ENCODE assay signal across 8 cellular contexts in genomic region chr10:125896088-125896934, GRCh38. TPM values are rescaled to one million over a fixed set of nuclear protein-coding genes. Genes with fewer than 3 reads are reported as not detected.
DNase-seq lines count a peak whose midpoint lies in the region; ATAC-seq, FAIRE-seq and TF ChIP-seq lines count a peak whose summit lies in the region.
"Not testable (repeated sequence)": the region's sequence is repeated elsewhere in the genome, so short reads cannot be mapped to it uniquely, and the experiment has no call there.

FANK1 (plus strand) TSS chr10:125896564; CDS start chr10:125896643, 79 bp downstream.

- H4K20me1 ChIP-seq in HepG2 (ENCODE audit: insufficient read depth, low read length) = not testable (repeated sequence)

- intact Hi-C loops in HepG2 (cut with micrococcal nuclease; ENCODE audit: unreplicated experiment) = not testable (repeated sequence)

- H2AFZ ChIP-seq in HepG2 (ENCODE audit: low read length) = not testable (repeated sequence)

- not testable (repeated sequence) for TF ChIP-seq EP300 in HepG2 (IDR thresholded peaks at IDR 0.05; ENCODE audit: low read depth in 2 of 2, low read length in 2 of 2); HepG2 (CRISPR knock-in tag; IDR thresholded peaks at IDR 0.05; ENCODE audit: borderline replicate concordance)

- TSS peak; percentile 50 for BruUV-seq in HepG2 (replicated peaks; lab: Mats Ljungman, UMichigan)

- DNase-seq in BE2C (peak; percentile 80), NCI-H774 (lab: John Stamatoyannopoulos, UW) (peak; percentile 42), HepG2 (ENCODE audit: low spot score) (peak; percentile 73)
- peak; percentile 85 for DNase-seq in activated CD4-positive, alpha-beta memory T cell treated with anti-CD3 and anti-CD28 coated beads, Interleukin-2, amount 10 ng/mL, durations not matched to agents 7 days and 5 days
- DNase-seq in stimulated activated CD4-positive, alpha-beta T cell treated with anti-CD3 and anti-CD28 coated beads, Interleukin-1b, Interleukin-23, amount 100 ng/mL, for 4 hours (ENCODE audit: low read depth in 2 of 2) = peak; percentile 59 to 75

- H3K36me3 Mint-ChIP-seq in activated CD4-positive, alpha-beta memory T cell treated with anti-CD3 and anti-CD28 coated beads, Interleukin-2, amount 10 ng/mL, durations not matched to agents 7 days and 5 days (ENCODE audit: low read depth) = not testable (repeated sequence)

- in situ Hi-C loops in HepG2 (cut with HindIII; ENCODE audit: extremely low pct_ligation_motif_present, low pct_unique_long_range_greater_than_20kb) = not testable (repeated sequence)

- TF ChIP-seq RAD21 in HepG2 (CRISPR knock-in tag; IDR thresholded peaks at IDR 0.05) = not testable (repeated sequence)

- H3K9ac ChIP-seq in duodenal mucosa (ENCODE audit: low read depth in 1 of 2, low read length in 2 of 2) (peak within 1 kb of the TSS; percentile 37 to 64), HepG2 (ENCODE audit: insufficient read depth, low read depth, low read length) (peak within 1 kb of the TSS; percentile 77)

- H3K36me3 ChIP-seq in BE2C; duodenal mucosa (ENCODE audit: control insufficient read depth in 1 of 2, insufficient read depth in 2 of 2, low read length in 2 of 2); HepG2 (replicated peaks in 1 of 2; ENCODE audit: control insufficient read depth in 1 of 2, insufficient read depth in 2 of 2, low read length in 2 of 2): not testable (repeated sequence)

- ATAC-seq in GM19324 (IDR thresholded peaks at IDR 0.05; ENCODE audit: low FRiP score, unreplicated experiment) (peak; percentile 91), HG03378 (IDR thresholded peaks at IDR 0.05; ENCODE audit: unreplicated experiment) (peak; percentile 63), HepG2 (peak; percentile 88)

- not testable (repeated sequence) for H3K9me3 ChIP-seq in BE2C; duodenal mucosa (ENCODE audit: control insufficient read depth in 1 of 2, low read length in 2 of 2)
- H3K9me3 ChIP-seq in HepG2 (ENCODE audit: low read length) = peaks cover 12% of the 10 kb centered on the region; the same call in 1 of the 2 replicates

- 57% methylated on average over 72 of the region's 106 CpGs for WGBS in HepG2 (ENCODE audit: low lambda C conversion rate)

- not testable (repeated sequence) for H3K79me2 ChIP-seq in HepG2 (ENCODE audit: insufficient read depth, low read length)

- H3K27me3 Mint-ChIP-seq in activated CD4-positive, alpha-beta memory T cell treated with anti-CD3 and anti-CD28 coated beads, Interleukin-2, amount 10 ng/mL, durations not matched to agents 7 days and 5 days = peaks cover 35% of the 10 kb centered on the region

- H3K4me1 Mint-ChIP-seq in activated CD4-positive, alpha-beta memory T cell treated with anti-CD3 and anti-CD28 coated beads, Interleukin-2, amount 10 ng/mL, durations not matched to agents 7 days and 5 days = peaks cover 15% of the 10 kb centered on the region

- H3K4me3 Mint-ChIP-seq in activated CD4-positive, alpha-beta memory T cell treated with anti-CD3 and anti-CD28 coated beads, Interleukin-2, amount 10 ng/mL, durations not matched to agents 7 days and 5 days = peak within 1 kb of the TSS; percentile 92

- H3K27me3 ChIP-seq in BE2C = peaks cover 30% of the 10 kb centered on the region
- not testable (repeated sequence) for H3K27me3 ChIP-seq in duodenal mucosa (ENCODE audit: control insufficient read depth in 1 of 2, insufficient read depth in 2 of 2, low read length in 2 of 2); HepG2 (ENCODE audit: control insufficient read depth in 1 of 2, insufficient read depth in 2 of 2, low read length in 2 of 2)

- POLR2A ChIA-PET in activated CD4-positive, alpha-beta memory T cell treated with anti-CD3 and anti-CD28 coated beads, Interleukin-2, amount 10 ng/mL, durations not matched to agents 7 days and 5 days (lab: Charles Lee); HepG2 (lab: Yijun Ruan, JAX): not testable (repeated sequence)

- TF ChIP-seq POLR2A in HepG2 (IDR thresholded peaks at IDR 0.05; ENCODE audit: insufficient read depth in 1 of 2, low read depth in 2 of 2, low read length in 2 of 2) = peak; percentile 39 to 66; a peak in 3 of 4 replicates

- H3K27ac ChIP-seq in duodenal mucosa (ENCODE audit: low read depth, low read length) (peak within 1 kb of the TSS; percentile 55), HepG2 (ENCODE audit: extremely low read length, insufficient read depth, low read length) (peak within 1 kb of the TSS; percentile 66)

- not testable (repeated sequence) for TF ChIP-seq CTCF in BE2C (IDR thresholded peaks at IDR 0.05; ENCODE audit: low read depth, low read length); HepG2 (CRISPR knock-in tag; IDR thresholded peaks at IDR 0.05)

- H3K27ac Mint-ChIP-seq in activated CD4-positive, alpha-beta memory T cell treated with anti-CD3 and anti-CD28 coated beads, Interleukin-2, amount 10 ng/mL, durations not matched to agents 7 days and 5 days = peak within 1 kb of the TSS; percentile 73

- CTCF ChIA-PET in activated CD4-positive, alpha-beta memory T cell treated with anti-CD3 and anti-CD28 coated beads, Interleukin-2, amount 10 ng/mL, durations not matched to agents 7 days and 5 days (lab: Charles Lee); HepG2 (lab: Yijun Ruan, JAX; ENCODE audit: low intra/inter-chr PET ratio, low total read pairs): not testable (repeated sequence)

- FAIRE-seq in HepG2 (lab: Jason Lieb, UNC) = not testable (repeated sequence)

- peak within 1 kb of the TSS; percentile 66 for H3K4me2 ChIP-seq in HepG2 (ENCODE audit: low read depth, low read length)

- H3K4me3 ChIP-seq in BE2C (ENCODE audit: low read depth, low read length) = peak within 1 kb of the TSS; percentile 53
- H3K4me3 ChIP-seq in duodenal mucosa (ENCODE audit: low read depth in 1 of 2, low read length in 2 of 2) = peak within 1 kb of the TSS; percentile 64 to 87
- peak within 1 kb of the TSS; percentile 53 to 73 (median 70) for H3K4me3 ChIP-seq in HepG2 (replicated peaks in 1 of 3; ENCODE audit: insufficient read depth in 1 of 3, low read depth in 2 of 3, low read length in 3 of 3)

- H3K4me1 ChIP-seq in BE2C; duodenal mucosa (ENCODE audit: control insufficient read depth in 1 of 2, insufficient read depth in 2 of 2, low read length in 2 of 2): not testable (repeated sequence)
- H3K4me1 ChIP-seq in HepG2 (ENCODE audit: insufficient read depth, low read length) = peaks cover 19% of the 10 kb centered on the region; the same call in 1 of the 2 replicates

- H3K9me3 Mint-ChIP-seq in activated CD4-positive, alpha-beta memory T cell treated with anti-CD3 and anti-CD28 coated beads, Interleukin-2, amount 10 ng/mL, durations not matched to agents 7 days and 5 days = not testable (repeated sequence)

RNA-seq across cellular contexts. Expression of gene FANK1, which starts in this region (rescaled TPM):
- not detected for polyA plus RNA-seq in BE2C (2012; ENCODE audit: insufficient read depth, insufficient read length, low read depth)
- under 1 TPM; 0.63 to 0.68 TPM for total RNA-seq in activated CD4-positive, alpha-beta memory T cell treated with anti-CD3 and anti-CD28 coated beads, Interleukin-2, amount 10 ng/mL, durations not matched to agents 7 days and 5 days
- total RNA-seq in HepG2 (2016; rRNA removed; fragmentation: Illumina TruSeq; extraction: Trizol) = not detected in 2 replicates
- total RNA-seq in HepG2 (2016; cell fraction: cytosol; rRNA removed; fragmentation: Illumina TruSeq; extraction: Trizol; ENCODE audit: low read depth) = not detected in 2 replicates
- not detected in 2 replicates for total RNA-seq in HepG2 (2016; cell fraction: insoluble cytoplasmic fraction; rRNA removed; fragmentation: Illumina TruSeq; extraction: Trizol)
- total RNA-seq in HepG2 (2016; cell fraction: membrane; rRNA removed; fragmentation: Illumina TruSeq; extraction: Trizol) = 0.28 TPM in 1 of 2 replicates, not detected in the other
- total RNA-seq in HepG2 (2016; cell fraction: nucleus; rRNA removed; fragmentation: Illumina TruSeq; extraction: Trizol) = not detected in 2 replicates
- 0.08 and 0.22 TPM in 2 replicates for polyA plus RNA-seq in HepG2 (2011; rRNA removed)
- polyA plus RNA-seq in HepG2 (2011; cell fraction: cytosol; rRNA removed) = 0.06 and 0.07 TPM in 2 replicates
- polyA plus RNA-seq in HepG2 (2011; cell fraction: nucleus; rRNA removed) = 0.45 and 0.50 TPM in 2 replicates
- 0.28 TPM in 1 of 2 replicates, not detected in the other for polyA plus RNA-seq in HepG2 (2012)
- polyA plus RNA-seq in HepG2 (2016; cell fraction: cytosol; fragmentation: Illumina TruSeq; extraction: Trizol; ENCODE audit: low read depth) = not detected in 2 replicates
- not detected in 2 replicates for polyA plus RNA-seq in HepG2 (2016; cell fraction: insoluble cytoplasmic fraction; fragmentation: Illumina TruSeq; extraction: Trizol; ENCODE audit: low read depth)
- 0.19 TPM in 1 of 2 replicates, not detected in the other for polyA plus RNA-seq in HepG2 (2016; cell fraction: membrane; fragmentation: Illumina TruSeq; extraction: Trizol; ENCODE audit: low read depth)
- not detected in 2 replicates for polyA plus RNA-seq in HepG2 (2016; cell fraction: nucleus; fragmentation: Illumina TruSeq; extraction: Trizol; ENCODE audit: insufficient read depth, low read depth)
- polyA minus RNA-seq in HepG2 (2011; rRNA and poly(A)+ RNA removed; ENCODE audit: low replicate concordance) = 0.49 TPM in 1 of 2 replicates, not detected in the other
- polyA minus RNA-seq in HepG2 (2011; cell fraction: cytosol; rRNA and poly(A)+ RNA removed) = not detected in 2 replicates
- polyA minus RNA-seq in HepG2 (2011; cell fraction: nucleus; rRNA and poly(A)+ RNA removed) = 0.25 and 0.64 TPM in 2 replicates

Comparison
In these comparisons a context has a peak if more than half of its experiments do, and no peak if none do; other contexts are left out.
1. Peak in every context shown above with its lines: DNase-seq, ATAC-seq, H3K4me3 ChIP-seq and H3K27ac ChIP-seq.
2. Peak in DNase-seq in activated CD4-positive, alpha-beta memory T cell treated with anti-CD3 and anti-CD28 coated beads, Interleukin-2, amount 10 ng/mL, durations not matched to agents 7 days and 5 days; RNA of the gene not detected or under 1 TPM.
3. Peak in DNase-seq, ATAC-seq, H3K4me3 ChIP-seq, H3K27ac ChIP-seq, H3K9ac ChIP-seq and H3K4me2 ChIP-seq in HepG2; RNA of the gene not detected or under 1 TPM.